Comparison of ENCODE assay signal across 18 cellular contexts in the genomic region with DNA sequence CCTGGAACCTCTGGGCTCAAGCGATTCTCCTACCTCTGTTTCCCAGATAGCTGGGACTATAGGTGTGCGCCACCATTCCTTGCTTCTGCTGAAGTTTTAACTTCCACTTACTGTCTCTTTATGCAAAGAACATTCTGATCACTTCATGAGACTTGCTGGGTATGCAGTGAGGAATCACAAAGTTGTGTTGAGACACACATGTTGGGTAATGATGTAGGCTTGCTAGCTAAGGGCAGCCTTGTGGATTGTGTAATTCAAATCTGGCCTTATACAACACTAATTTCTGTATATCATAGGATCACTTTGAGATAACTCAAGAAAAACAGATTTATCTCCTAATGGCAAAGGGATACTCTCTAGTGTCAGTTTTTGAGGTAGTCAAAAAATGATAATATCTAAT. TPM values are rescaled to one million over a fixed set of nuclear protein-coding genes. Genes with fewer than 3 reads are reported as not detected.
A peak's percentile ranks its signal among the peaks of the same experiment; 100 is the strongest.
DNase-seq lines count a peak whose midpoint lies in the region; ATAC-seq and TF ChIP-seq lines count a peak whose summit lies in the region.
"Had no signal": no experiment of that assay in that cellular context is flagged by ENCODE, and none has a peak within 500 bp of the region (broad histone marks: within the 10 kb centered on the region; RNA-seq: fewer than 3 reads in every experiment).

No MANE protein-coding gene starts in this region.

- H2AFZ ChIP-seq in hepatocyte: no peak overlapping the region

- no peak overlapping the region for H3K4me2 ChIP-seq in hepatocyte

- peaks cover 43% of the 10 kb centered on the region for H3K79me2 ChIP-seq in hepatocyte

- no peak overlapping the region for H3K4me3 Mint-ChIP-seq in activated T-cell treated with anti-CD3 and anti-CD28 coated beads, Interleukin-2, amount 50 U/mL, for 24 hours
- H3K4me3 Mint-ChIP-seq in activated T-helper 17 cell treated with anti-CD3 and anti-CD28 coated beads, Interleukin-2, amount 50 U/mL, for 72 hours: peak overlapping the region; percentile 17
- no peak overlapping the region for H3K4me3 Mint-ChIP-seq in stimulated activated naive CD8-positive, alpha-beta T cell treated with anti-CD3 and anti-CD28 coated beads, Interleukin-15, amount 100 ng/mL, for 72 hours
- H3K4me3 Mint-ChIP-seq: dendritic cell treated with granulocyte-macrophage colony-stimulating factor and Interleukin-4, amounts not matched to agents 40 ng/mL and 50 ng/mL, for 4 days had no signal

- H3K27me3 ChIP-seq in hepatocyte: no peaks in the 10 kb centered on the region
- H3K27me3 ChIP-seq: brain microvascular endothelial cell, stomach had no signal

- H3K9me3 Mint-ChIP-seq in activated T-cell treated with anti-CD3 and anti-CD28 coated beads, Interleukin-2, amount 50 U/mL, for 24 hours: no peaks in the 10 kb centered on the region
- no peaks in the 10 kb centered on the region for H3K9me3 Mint-ChIP-seq in activated T-helper 17 cell treated with anti-CD3 and anti-CD28 coated beads, Interleukin-2, amount 50 U/mL, for 72 hours
- H3K9me3 Mint-ChIP-seq in stimulated activated naive CD8-positive, alpha-beta T cell treated with anti-CD3 and anti-CD28 coated beads, Interleukin-15, amount 100 ng/mL, for 72 hours: no peaks in the 10 kb centered on the region
- H3K9me3 Mint-ChIP-seq: dendritic cell treated with granulocyte-macrophage colony-stimulating factor and Interleukin-4, amounts not matched to agents 40 ng/mL and 50 ng/mL, for 4 days had no signal

- H3K4me1 ChIP-seq in hepatocyte (ENCODE audit: insufficient read depth): peaks cover 26% of the 10 kb centered on the region

- H3K27me3 Mint-ChIP-seq in activated T-cell treated with anti-CD3 and anti-CD28 coated beads, Interleukin-2, amount 50 U/mL, for 24 hours: no peaks in the 10 kb centered on the region
- H3K27me3 Mint-ChIP-seq in activated T-helper 17 cell treated with anti-CD3 and anti-CD28 coated beads, Interleukin-2, amount 50 U/mL, for 72 hours: no peaks in the 10 kb centered on the region
- no peaks in the 10 kb centered on the region for H3K27me3 Mint-ChIP-seq in stimulated activated naive CD8-positive, alpha-beta T cell treated with anti-CD3 and anti-CD28 coated beads, Interleukin-15, amount 100 ng/mL, for 72 hours
- H3K27me3 Mint-ChIP-seq: dendritic cell treated with granulocyte-macrophage colony-stimulating factor and Interleukin-4, amounts not matched to agents 40 ng/mL and 50 ng/mL, for 4 days had no signal

- H3K27ac Mint-ChIP-seq in activated T-cell treated with anti-CD3 and anti-CD28 coated beads, Interleukin-2, amount 50 U/mL, for 24 hours: peak overlapping the region; percentile 82
- peak overlapping the region; percentile 78 for H3K27ac Mint-ChIP-seq in activated T-helper 17 cell treated with anti-CD3 and anti-CD28 coated beads, Interleukin-2, amount 50 U/mL, for 72 hours
- H3K27ac Mint-ChIP-seq in stimulated activated naive CD8-positive, alpha-beta T cell treated with anti-CD3 and anti-CD28 coated beads, Interleukin-15, amount 100 ng/mL, for 72 hours: peak overlapping the region; percentile 3 to 43
- H3K27ac Mint-ChIP-seq: dendritic cell treated with granulocyte-macrophage colony-stimulating factor and Interleukin-4, amounts not matched to agents 40 ng/mL and 50 ng/mL, for 4 days had no signal

- WGBS in hepatocyte (ENCODE audit: low lambda C conversion rate, missing lambda C conversion rate): 100% methylated on average over 2 of the region's 2 CpGs

- H3K9me2 ChIP-seq in hepatocyte (replicated peaks; ENCODE audit: insufficient read depth): no peaks in the 10 kb centered on the region

- no peak for DNase-seq in activated T-cell treated with anti-CD3 and anti-CD28 coated beads, Interleukin-2, amount 50 U/mL, for 24 hours
- DNase-seq in activated T-cell treated with anti-CD3 and anti-CD28 coated beads, Interleukin-2, amount 50 U/mL, for 1 hour: no peak
- DNase-seq in hepatocyte (ENCODE audit: low spot score): no peak
- DNase-seq in stimulated activated naive CD8-positive, alpha-beta T cell treated with anti-CD3 and anti-CD28 coated beads, Interleukin-15, amount 100 ng/mL, for 72 hours: no peak
- no peak for DNase-seq in kidney tubule cell (ENCODE audit: low spot score)
- no peak for DNase-seq in RKO (ENCODE audit: low spot score)
- DNase-seq: ACHN, activated gamma-delta T cell, brain microvascular endothelial cell, DMS79 treated with DMSO at 0.1 percent for 48 hours, KG1, mesendoderm, NCI-H1092, stomach had no signal

- peaks cover 4% of the 10 kb centered on the region for H4K20me1 ChIP-seq in hepatocyte (ENCODE audit: insufficient read depth, poor library complexity, severe bottlenecking)

- H3K36me3 Mint-ChIP-seq in activated T-cell treated with anti-CD3 and anti-CD28 coated beads, Interleukin-2, amount 50 U/mL, for 24 hours (ENCODE audit: low read depth): peaks cover 96% of the 10 kb centered on the region
- H3K36me3 Mint-ChIP-seq in activated T-helper 17 cell treated with anti-CD3 and anti-CD28 coated beads, Interleukin-2, amount 50 U/mL, for 72 hours (ENCODE audit: low read depth): peaks cover 11% of the 10 kb centered on the region

- peaks cover 77% of the 10 kb centered on the region for H3K4me1 Mint-ChIP-seq in activated T-cell treated with anti-CD3 and anti-CD28 coated beads, Interleukin-2, amount 50 U/mL, for 24 hours (ENCODE audit: low read depth)
- peaks cover 43% of the 10 kb centered on the region for H3K4me1 Mint-ChIP-seq in activated T-helper 17 cell treated with anti-CD3 and anti-CD28 coated beads, Interleukin-2, amount 50 U/mL, for 72 hours
- H3K4me1 Mint-ChIP-seq in stimulated activated naive CD8-positive, alpha-beta T cell treated with anti-CD3 and anti-CD28 coated beads, Interleukin-15, amount 100 ng/mL, for 72 hours: peaks cover 59% of the 10 kb centered on the region

- no peak for TF ChIP-seq CTCF in hepatocyte (IDR thresholded peaks at IDR 0.05; ENCODE audit: poor library complexity)

- no peak for ATAC-seq in activated T-helper 17 cell treated with anti-CD3 and anti-CD28 coated beads, Interleukin-2, amount 50 U/mL, for 72 hours (replicated peaks)
- no peak for ATAC-seq in stimulated activated naive CD8-positive, alpha-beta T cell treated with anti-CD3 and anti-CD28 coated beads, Interleukin-15, amount 100 ng/mL, for 72 hours
- ATAC-seq in HG03432 (IDR thresholded peaks at IDR 0.05; ENCODE audit: unreplicated experiment): no peak

- H3K4me3 ChIP-seq in hepatocyte: no peak overlapping the region
- H3K4me3 ChIP-seq: stomach had no signal

- H3K36me3 ChIP-seq in hepatocyte (replicated peaks; ENCODE audit: insufficient read depth, low read depth): peaks cover 26% of the 10 kb centered on the region

- peak overlapping the region; percentile 49 for H3K27ac ChIP-seq in hepatocyte
- H3K27ac ChIP-seq: brain microvascular endothelial cell, epithelial cell of prostate had no signal

- H3K9me3 ChIP-seq in hepatocyte (ENCODE audit: low read depth): no peaks in the 10 kb centered on the region
- H3K9me3 ChIP-seq: stomach had no signal

RNA-seq across cellular contexts. Expression of gene XRCC5, which starts 24.2 kb away (rescaled TPM):
- total RNA-seq in activated T-helper 17 cell treated with anti-CD3 and anti-CD28 coated beads, Interleukin-2, amount 50 U/mL, for 72 hours: 100 to 1,000 TPM; 391 to 617 TPM
- 191 and 208 TPM in 2 replicates for total RNA-seq in hepatocyte
- polyA plus RNA-seq in hepatocyte: 157 and 181 TPM in 2 replicates

RNA-seq across cellular contexts. Expression of gene TMEM169, which starts 51.7 kb away (rescaled TPM):
- 1 to 10 TPM; 1.4 to 1.5 TPM for total RNA-seq in activated T-helper 17 cell treated with anti-CD3 and anti-CD28 coated beads, Interleukin-2, amount 50 U/mL, for 72 hours
- total RNA-seq in hepatocyte: 1.1 and 1.8 TPM in 2 replicates
- 0.91 and 0.97 TPM in 2 replicates for polyA plus RNA-seq in hepatocyte

RNA-seq across cellular contexts. Expression of gene PECR, which starts 51.8 kb away (rescaled TPM):
- 10 to 100 TPM; 27.7 to 27.8 TPM for total RNA-seq in activated T-helper 17 cell treated with anti-CD3 and anti-CD28 coated beads, Interleukin-2, amount 50 U/mL, for 72 hours
- 24.6 and 32.4 TPM in 2 replicates for total RNA-seq in hepatocyte
- polyA plus RNA-seq in hepatocyte: 13.8 and 17.4 TPM in 2 replicates

Comparison
In these comparisons a context has a peak if more than half of its experiments do, and no peak if none do; other contexts are left out.
1. H3K27ac Mint-ChIP-seq: peak in every context shown above with its lines; median percentile 82 in activated T-cell treated with anti-CD3 and anti-CD28 coated beads, Interleukin-2, amount 50 U/mL, for 24 hours; 78 in activated T-helper 17 cell treated with anti-CD3 and anti-CD28 coated beads, Interleukin-2, amount 50 U/mL, for 72 hours; 23 in stimulated activated naive CD8-positive, alpha-beta T cell treated with anti-CD3 and anti-CD28 coated beads, Interleukin-15, amount 100 ng/mL, for 72 hours.